Comparison of ENCODE assay signal across 26 cellular contexts in the genomic region with DNA sequence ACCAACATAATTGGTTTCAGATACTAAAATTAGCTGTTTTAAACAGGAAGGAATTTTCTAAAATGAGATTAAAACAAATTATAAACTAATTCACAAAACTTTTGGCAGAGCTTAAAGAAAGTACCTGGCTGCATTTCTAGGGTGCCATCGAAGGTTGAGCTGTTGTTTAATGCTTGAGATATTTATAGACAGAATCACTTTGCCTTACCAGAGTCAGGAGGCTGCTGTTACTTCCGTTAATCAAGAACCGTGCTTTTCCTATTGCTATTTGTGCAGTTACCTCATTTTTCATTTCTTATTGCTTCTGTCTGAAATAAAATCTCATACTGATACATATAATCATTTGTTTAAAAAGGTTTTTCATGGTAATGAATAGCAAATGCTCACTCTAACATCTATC.
"Had no signal": no experiment of that assay in that cellular context is flagged by ENCODE, and none has a peak within 500 bp of the region (broad histone marks: within the 10 kb centered on the region; RNA-seq: fewer than 3 reads in every experiment).

No MANE protein-coding gene starts in this region.

- H3K79me2 ChIP-seq: hepatocyte had no signal

- H3K9me3 ChIP-seq: colonic mucosa, esophagus muscularis mucosa, esophagus squamous epithelium, gastrocnemius medialis, gastroesophageal sphincter, heart left ventricle, heart right ventricle had no signal

- H3K27me3 ChIP-seq: colonic mucosa, dorsolateral prefrontal cortex, esophagus muscularis mucosa, esophagus squamous epithelium, foreskin keratinocyte, gastrocnemius medialis, gastroesophageal sphincter, heart left ventricle, heart right ventricle, hepatocyte had no signal

- H3K9me3 Mint-ChIP-seq: dendritic cell treated with granulocyte-macrophage colony-stimulating factor and Interleukin-4, amounts not matched to agents 40 ng/mL and 50 ng/mL, for 4 days had no signal

- H3K4me2 ChIP-seq: hepatocyte had no signal

- H3K4me3 Mint-ChIP-seq: dendritic cell treated with granulocyte-macrophage colony-stimulating factor and Interleukin-4, amounts not matched to agents 40 ng/mL and 50 ng/mL, for 4 days; effector memory CD8-positive, alpha-beta T cell had no signal

- H3K27ac Mint-ChIP-seq: dendritic cell treated with granulocyte-macrophage colony-stimulating factor and Interleukin-4, amounts not matched to agents 40 ng/mL and 50 ng/mL, for 4 days; effector memory CD8-positive, alpha-beta T cell had no signal

- H3K27ac ChIP-seq: colonic mucosa, coronary artery, dorsolateral prefrontal cortex, epithelial cell of prostate, esophagus muscularis mucosa, esophagus squamous epithelium, foreskin keratinocyte, gastrocnemius medialis, gastroesophageal sphincter, heart left ventricle, heart right ventricle, hepatocyte had no signal

- H3K4me1 ChIP-seq: colonic mucosa, esophagus squamous epithelium, foreskin keratinocyte, gastrocnemius medialis, heart right ventricle had no signal

- H3K4me3 ChIP-seq: colonic mucosa, coronary artery, dorsolateral prefrontal cortex, esophagus muscularis mucosa, esophagus squamous epithelium, gastrocnemius medialis, gastroesophageal sphincter, heart left ventricle, heart right ventricle, hepatocyte had no signal

- H3K27me3 Mint-ChIP-seq: dendritic cell treated with granulocyte-macrophage colony-stimulating factor and Interleukin-4, amounts not matched to agents 40 ng/mL and 50 ng/mL, for 4 days; effector memory CD8-positive, alpha-beta T cell had no signal

- H2AFZ ChIP-seq: hepatocyte had no signal

- H3K36me3 ChIP-seq: colonic mucosa, esophagus muscularis mucosa, esophagus squamous epithelium, gastrocnemius medialis, gastroesophageal sphincter, heart left ventricle, heart right ventricle had no signal

- ATAC-seq: effector memory CD8-positive, alpha-beta T cell; esophagus mucosa; foreskin keratinocyte; gastrocnemius medialis; gastroesophageal sphincter; heart left ventricle; heart right ventricle had no signal

- DNase-seq: colonic mucosa; cortex of kidney; dermis blood vessel endothelial cell; dorsolateral prefrontal cortex; effector CD4-positive, alpha-beta T cell; effector CD8-positive, alpha-beta T cell; effector memory CD4-positive, alpha-beta T cell; effector memory CD8-positive, alpha-beta T cell; erythroblast; esophagus squamous epithelium; foreskin fibroblast; foreskin keratinocyte; foreskin melanocyte; gastrocnemius medialis; glutamatergic neuron; head of caudate nucleus; heart left ventricle; heart right ventricle; hippocampal formation had no signal
